21 cellular contexts compared by ENCODE assay signal in the genomic region with DNA sequence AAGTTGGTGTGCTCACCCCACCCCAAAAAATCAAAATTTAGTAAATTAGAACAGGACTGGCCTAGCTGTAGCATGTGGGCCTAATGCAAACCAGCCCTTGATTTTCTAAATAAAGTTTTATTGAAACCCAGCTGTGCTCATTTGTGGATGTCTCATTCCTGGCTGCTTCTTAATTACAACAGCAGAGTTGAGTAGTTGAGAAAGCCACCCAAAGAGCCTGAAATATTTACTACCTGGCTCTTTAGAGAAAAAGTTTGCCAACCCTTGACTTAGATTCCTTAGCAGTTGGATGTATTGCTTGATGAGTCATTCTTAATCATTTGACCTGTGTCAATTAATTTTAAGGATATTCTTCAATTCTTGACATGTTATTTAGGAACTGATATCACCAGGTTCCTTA.
DNase-seq lines count a peak whose midpoint lies in the region; ATAC-seq and TF ChIP-seq lines count a peak whose summit lies in the region.
"Had no signal": no experiment of that assay in that cellular context is flagged by ENCODE, and none has a peak within 500 bp of the region (broad histone marks: within the 10 kb centered on the region; RNA-seq: fewer than 3 reads in every experiment).

No MANE protein-coding gene starts in this region.

- H3K36me3 ChIP-seq in SJCRH30 (no peaks in the 10 kb centered on the region), sigmoid colon (no peaks in the 10 kb centered on the region)
- H3K36me3 ChIP-seq: MG63, SJSA1 had no signal

- H3K36me3 Mint-ChIP-seq in activated naive CD8-positive, alpha-beta T cell treated with anti-CD3 and anti-CD28 coated beads, Interleukin-2, amount 50 U/mL, for 24 hours (ENCODE audit: low read depth) = peaks cover 5% of the 10 kb centered on the region

- H3K9me3 ChIP-seq in SJCRH30 (replicated peaks) (no peaks in the 10 kb centered on the region), sigmoid colon (no peaks in the 10 kb centered on the region)
- H3K9me3 ChIP-seq: Caco-2, MG63, SJSA1 had no signal

- H3K27ac ChIP-seq in SJCRH30 (peak overlapping the region; percentile 69), sigmoid colon (no peak overlapping the region)
- H3K27ac ChIP-seq: 22Rv1, HL-60, SJSA1 had no signal

- peak; percentile 11 for DNase-seq in NOMO-1 treated with DMSO at 0.1 percent for 48 hours (lab: John Stamatoyannopoulos, UW; ENCODE audit: unreplicated experiment)
- DNase-seq in NOMO-1 treated with dmso at 0.1 percent for 144 hours (lab: John Stamatoyannopoulos, UW; ENCODE audit: unreplicated experiment) = no peak
- peak in 1 of 2 experiments; percentile 9 for DNase-seq in SJCRH30
- DNase-seq in foreskin fibroblast = peak; percentile 45 to 57
- DNase-seq in activated naive CD8-positive, alpha-beta T cell treated with anti-CD3 and anti-CD28 coated beads, Interleukin-2, amount 50 U/mL, for 24 hours = no peak
- DNase-seq in sigmoid colon = no peak
- DNase-seq: Caco-2, GOT3, KBM-7, MG63, NCI-H1092 treated with DMSO at 0.1 percent for 48 hours, NCI-H187 treated with DMSO at 0.1 percent for 48 hours, NCI-H2171, NCI-H82, SW 1271 had no signal

- no peak overlapping the region for H3K4me3 ChIP-seq in SJCRH30
- no peak overlapping the region for H3K4me3 ChIP-seq in foreskin fibroblast (ENCODE audit: low read depth in 1 of 2, low read length in 2 of 2)
- H3K4me3 ChIP-seq in sigmoid colon = no peak overlapping the region
- H3K4me3 ChIP-seq: MG63, SJSA1 had no signal

- no peak for TF ChIP-seq EP300 in sigmoid colon (IDR thresholded peaks at IDR 0.05)

- H3K4me1 ChIP-seq in SJCRH30 (peaks cover 26% of the 10 kb centered on the region), sigmoid colon (no peaks in the 10 kb centered on the region)
- H3K4me1 ChIP-seq: Caco-2, SJSA1 had no signal

- TF ChIP-seq CTCF in foreskin fibroblast (IDR thresholded peaks at IDR 0.05; ENCODE audit: low read depth, low read length) (no peak), sigmoid colon (IDR thresholded peaks at IDR 0.05) (no peak)

- intact Hi-C loops in sigmoid colon (cut with DNase I) = no loop called here

- no peak for TF ChIP-seq POLR2A in sigmoid colon (IDR thresholded peaks at IDR 0.05)

- no peaks in the 10 kb centered on the region for H3K4me1 Mint-ChIP-seq in activated naive CD8-positive, alpha-beta T cell treated with anti-CD3 and anti-CD28 coated beads, Interleukin-2, amount 50 U/mL, for 24 hours
- H3K4me1 Mint-ChIP-seq: CD14-positive monocyte had no signal

- H3K4me3 Mint-ChIP-seq in activated naive CD8-positive, alpha-beta T cell treated with anti-CD3 and anti-CD28 coated beads, Interleukin-2, amount 50 U/mL, for 24 hours = no peak overlapping the region
- H3K4me3 Mint-ChIP-seq: CD14-positive monocyte had no signal

- no peaks in the 10 kb centered on the region for H3K27me3 Mint-ChIP-seq in activated naive CD8-positive, alpha-beta T cell treated with anti-CD3 and anti-CD28 coated beads, Interleukin-2, amount 50 U/mL, for 24 hours

- no peaks in the 10 kb centered on the region for H3K9me3 Mint-ChIP-seq in activated naive CD8-positive, alpha-beta T cell treated with anti-CD3 and anti-CD28 coated beads, Interleukin-2, amount 50 U/mL, for 24 hours

- no peak overlapping the region for H3K27ac Mint-ChIP-seq in activated naive CD8-positive, alpha-beta T cell treated with anti-CD3 and anti-CD28 coated beads, Interleukin-2, amount 50 U/mL, for 24 hours

- ATAC-seq in activated naive CD8-positive, alpha-beta T cell treated with anti-CD3 and anti-CD28 coated beads, Interleukin-2, amount 50 U/mL, for 24 hours = no peak
- no peak for ATAC-seq in GM18907 (IDR thresholded peaks at IDR 0.05; ENCODE audit: unreplicated experiment)
- no peak for ATAC-seq in HG02870 (IDR thresholded peaks at IDR 0.05; ENCODE audit: unreplicated experiment)

- H3K27me3 ChIP-seq in SJCRH30 (no peaks in the 10 kb centered on the region), sigmoid colon (no peaks in the 10 kb centered on the region)
- H3K27me3 ChIP-seq: MG63, SJSA1 had no signal

Comparison
In these comparisons a context has a peak if more than half of its experiments do, and no peak if none do; other contexts are left out.
1. DNase-seq: peak in NOMO-1 treated with DMSO at 0.1 percent for 48 hours (single experiment) and foreskin fibroblast (2 of 2); none in NOMO-1 treated with dmso at 0.1 percent for 144 hours (single experiment), activated naive CD8-positive, alpha-beta T cell treated with anti-CD3 and anti-CD28 coated beads, Interleukin-2, amount 50 U/mL, for 24 hours (single experiment) and sigmoid colon (single experiment).